1 cellular context compared by ENCODE assay signal in the genomic region with DNA sequence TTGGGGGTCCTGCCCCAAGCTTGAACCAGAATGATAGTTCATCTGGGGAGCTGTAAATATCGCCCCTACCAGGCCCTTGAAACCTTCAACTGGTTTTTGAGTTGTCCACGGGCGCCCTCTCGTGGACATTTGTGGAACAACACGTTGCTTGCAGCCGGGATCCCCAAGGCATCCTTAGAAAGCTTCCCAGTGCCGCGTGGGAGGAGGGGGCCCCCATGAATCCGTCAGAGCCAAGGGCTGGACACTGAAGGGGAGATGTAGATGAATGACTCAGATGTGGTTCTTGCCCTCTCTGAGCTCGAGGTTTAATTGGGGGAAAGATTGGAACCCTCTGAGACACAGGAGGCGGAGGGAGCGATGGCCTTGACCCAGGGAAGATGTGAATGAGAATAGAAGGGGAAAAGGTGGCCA.
TF ChIP-seq lines count a peak whose summit lies in the region.

No MANE protein-coding gene starts in this region.

TF ChIP-seq in HepG2, 621 proteins besides CTCF, POLR2A, EP300 and RAD21 (continued from another document):
- TF ChIP-seq, protein P1, sequence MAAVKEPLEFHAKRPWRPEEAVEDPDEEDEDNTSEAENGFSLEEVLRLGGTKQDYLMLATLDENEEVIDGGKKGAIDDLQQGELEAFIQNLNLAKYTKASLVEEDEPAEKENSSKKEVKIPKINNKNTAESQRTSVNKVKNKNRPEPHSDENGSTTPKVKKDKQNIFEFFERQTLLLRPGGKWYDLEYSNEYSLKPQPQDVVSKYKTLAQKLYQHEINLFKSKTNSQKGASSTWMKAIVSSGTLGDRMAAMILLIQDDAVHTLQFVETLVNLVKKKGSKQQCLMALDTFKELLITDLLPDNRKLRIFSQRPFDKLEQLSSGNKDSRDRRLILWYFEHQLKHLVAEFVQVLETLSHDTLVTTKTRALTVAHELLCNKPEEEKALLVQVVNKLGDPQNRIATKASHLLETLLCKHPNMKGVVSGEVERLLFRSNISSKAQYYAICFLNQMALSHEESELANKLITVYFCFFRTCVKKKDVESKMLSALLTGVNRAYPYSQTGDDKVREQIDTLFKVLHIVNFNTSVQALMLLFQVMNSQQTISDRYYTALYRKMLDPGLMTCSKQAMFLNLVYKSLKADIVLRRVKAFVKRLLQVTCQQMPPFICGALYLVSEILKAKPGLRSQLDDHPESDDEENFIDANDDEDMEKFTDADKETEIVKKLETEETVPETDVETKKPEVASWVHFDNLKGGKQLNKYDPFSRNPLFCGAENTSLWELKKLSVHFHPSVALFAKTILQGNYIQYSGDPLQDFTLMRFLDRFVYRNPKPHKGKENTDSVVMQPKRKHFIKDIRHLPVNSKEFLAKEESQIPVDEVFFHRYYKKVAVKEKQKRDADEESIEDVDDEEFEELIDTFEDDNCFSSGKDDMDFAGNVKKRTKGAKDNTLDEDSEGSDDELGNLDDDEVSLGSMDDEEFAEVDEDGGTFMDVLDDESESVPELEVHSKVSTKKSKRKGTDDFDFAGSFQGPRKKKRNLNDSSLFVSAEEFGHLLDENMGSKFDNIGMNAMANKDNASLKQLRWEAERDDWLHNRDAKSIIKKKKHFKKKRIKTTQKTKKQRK (IDR thresholded peaks at IDR 0.05; ENCODE audit: low read length): no peak
- TF ChIP-seq SMC3 (IDR thresholded peaks at IDR 0.05; ENCODE audit: low read length) (peak; percentile 86), ZBTB3 (CRISPR knock-in tag; IDR thresholded peaks at IDR 0.05; ENCODE audit: borderline replicate concordance, low read depth) (no peak), ZNF33A (CRISPR knock-in tag; IDR thresholded peaks at IDR 0.05; ENCODE audit: borderline replicate concordance) (0 out of 2 replicates have a peak, but pooled peaks have one; percentile 51), FOXA1 (IDR thresholded peaks at IDR 0.05) (no peak), FOXA1 (CRISPR knock-in tag; IDR thresholded peaks at IDR 0.05) (no peak), ZNF160 (CRISPR knock-in tag; IDR thresholded peaks at IDR 0.05) (no peak), TCF12 (IDR thresholded peaks at IDR 0.05) (no peak), TCF12 (CRISPR knock-in tag; IDR thresholded peaks at IDR 0.05) (no peak), NCOA5 (CRISPR knock-in tag; IDR thresholded peaks at IDR 0.05) (no peak), HMG20B (CRISPR knock-in tag; conservative IDR thresholded peaks at IDR 0.05) (no peak), ATF7-NPFF (CRISPR knock-in tag; IDR thresholded peaks at IDR 0.05; ENCODE audit: low read depth) (0 out of 2 replicates have a peak, but pooled peaks have one; percentile 28), KLF9 (CRISPR knock-in tag; IDR thresholded peaks at IDR 0.05; ENCODE audit: low read depth) (no peak), ZNF263 (CRISPR knock-in tag; IDR thresholded peaks at IDR 0.05) (no peak), YEATS2 (CRISPR knock-in tag; IDR thresholded peaks at IDR 0.05; ENCODE audit: borderline replicate concordance) (0 out of 2 replicates have a peak, but pooled peaks have one; percentile 31), ZNF563 (CRISPR knock-in tag; IDR thresholded peaks at IDR 0.05) (no peak), ZNF792 (CRISPR knock-in tag; IDR thresholded peaks at IDR 0.05) (no peak), PHB2 (IDR thresholded peaks at IDR 0.05; ENCODE audit: partially characterized antibody) (no peak), RXRA (CRISPR knock-in tag; IDR thresholded peaks at IDR 0.05) (no peak), BCL6 (CRISPR knock-in tag; IDR thresholded peaks at IDR 0.05) (peak; percentile 37; the same call in 1 of the 2 replicates)
- TF ChIP-seq, protein P2, sequence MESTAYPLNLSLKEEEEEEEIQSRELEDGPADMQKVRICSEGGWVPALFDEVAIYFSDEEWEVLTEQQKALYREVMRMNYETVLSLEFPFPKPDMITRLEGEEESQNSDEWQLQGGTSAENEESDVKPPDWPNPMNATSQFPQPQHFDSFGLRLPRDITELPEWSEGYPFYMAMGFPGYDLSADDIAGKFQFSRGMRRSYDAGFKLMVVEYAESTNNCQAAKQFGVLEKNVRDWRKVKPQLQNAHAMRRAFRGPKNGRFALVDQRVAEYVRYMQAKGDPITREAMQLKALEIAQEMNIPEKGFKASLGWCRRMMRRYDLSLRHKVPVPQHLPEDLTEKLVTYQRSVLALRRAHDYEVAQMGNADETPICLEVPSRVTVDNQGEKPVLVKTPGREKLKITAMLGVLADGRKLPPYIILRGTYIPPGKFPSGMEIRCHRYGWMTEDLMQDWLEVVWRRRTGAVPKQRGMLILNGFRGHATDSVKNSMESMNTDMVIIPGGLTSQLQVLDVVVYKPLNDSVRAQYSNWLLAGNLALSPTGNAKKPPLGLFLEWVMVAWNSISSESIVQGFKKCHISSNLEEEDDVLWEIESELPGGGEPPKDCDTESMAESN (CRISPR knock-in tag; conservative IDR thresholded peaks at IDR 0.05): no peak
- TF ChIP-seq, protein P3, sequence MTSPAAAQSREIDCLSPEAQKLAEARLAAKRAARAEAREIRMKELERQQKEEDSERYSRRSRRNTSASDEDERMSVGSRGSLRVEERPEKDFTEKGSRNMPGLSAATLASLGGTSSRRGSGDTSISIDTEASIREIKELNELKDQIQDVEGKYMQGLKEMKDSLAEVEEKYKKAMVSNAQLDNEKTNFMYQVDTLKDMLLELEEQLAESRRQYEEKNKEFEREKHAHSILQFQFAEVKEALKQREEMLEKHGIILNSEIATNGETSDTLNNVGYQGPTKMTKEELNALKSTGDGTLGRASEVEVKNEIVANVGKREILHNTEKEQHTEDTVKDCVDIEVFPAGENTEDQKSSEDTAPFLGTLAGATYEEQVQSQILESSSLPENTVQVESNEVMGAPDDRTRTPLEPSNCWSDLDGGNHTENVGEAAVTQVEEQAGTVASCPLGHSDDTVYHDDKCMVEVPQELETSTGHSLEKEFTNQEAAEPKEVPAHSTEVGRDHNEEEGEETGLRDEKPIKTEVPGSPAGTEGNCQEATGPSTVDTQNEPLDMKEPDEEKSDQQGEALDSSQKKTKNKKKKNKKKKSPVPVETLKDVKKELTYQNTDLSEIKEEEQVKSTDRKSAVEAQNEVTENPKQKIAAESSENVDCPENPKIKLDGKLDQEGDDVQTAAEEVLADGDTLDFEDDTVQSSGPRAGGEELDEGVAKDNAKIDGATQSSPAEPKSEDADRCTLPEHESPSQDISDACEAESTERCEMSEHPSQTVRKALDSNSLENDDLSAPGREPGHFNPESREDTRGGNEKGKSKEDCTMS (CRISPR knock-in tag; conservative IDR thresholded peaks at IDR 0.05): no peak
- TF ChIP-seq, protein P4, sequence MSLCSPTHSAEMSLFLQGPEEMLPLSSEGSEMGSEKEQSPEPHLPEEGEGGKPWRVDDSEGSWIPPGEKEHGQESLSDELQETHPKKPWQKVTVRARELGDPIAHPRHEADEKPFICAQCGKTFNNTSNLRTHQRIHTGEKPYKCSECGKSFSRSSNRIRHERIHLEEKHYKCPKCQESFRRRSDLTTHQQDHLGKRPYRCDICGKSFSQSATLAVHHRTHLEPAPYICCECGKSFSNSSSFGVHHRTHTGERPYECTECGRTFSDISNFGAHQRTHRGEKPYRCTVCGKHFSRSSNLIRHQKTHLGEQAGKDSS (CRISPR knock-in tag; IDR thresholded peaks at IDR 0.05; ENCODE audit: borderline replicate concordance, low read depth): no peak
- TF ChIP-seq, protein P5, sequence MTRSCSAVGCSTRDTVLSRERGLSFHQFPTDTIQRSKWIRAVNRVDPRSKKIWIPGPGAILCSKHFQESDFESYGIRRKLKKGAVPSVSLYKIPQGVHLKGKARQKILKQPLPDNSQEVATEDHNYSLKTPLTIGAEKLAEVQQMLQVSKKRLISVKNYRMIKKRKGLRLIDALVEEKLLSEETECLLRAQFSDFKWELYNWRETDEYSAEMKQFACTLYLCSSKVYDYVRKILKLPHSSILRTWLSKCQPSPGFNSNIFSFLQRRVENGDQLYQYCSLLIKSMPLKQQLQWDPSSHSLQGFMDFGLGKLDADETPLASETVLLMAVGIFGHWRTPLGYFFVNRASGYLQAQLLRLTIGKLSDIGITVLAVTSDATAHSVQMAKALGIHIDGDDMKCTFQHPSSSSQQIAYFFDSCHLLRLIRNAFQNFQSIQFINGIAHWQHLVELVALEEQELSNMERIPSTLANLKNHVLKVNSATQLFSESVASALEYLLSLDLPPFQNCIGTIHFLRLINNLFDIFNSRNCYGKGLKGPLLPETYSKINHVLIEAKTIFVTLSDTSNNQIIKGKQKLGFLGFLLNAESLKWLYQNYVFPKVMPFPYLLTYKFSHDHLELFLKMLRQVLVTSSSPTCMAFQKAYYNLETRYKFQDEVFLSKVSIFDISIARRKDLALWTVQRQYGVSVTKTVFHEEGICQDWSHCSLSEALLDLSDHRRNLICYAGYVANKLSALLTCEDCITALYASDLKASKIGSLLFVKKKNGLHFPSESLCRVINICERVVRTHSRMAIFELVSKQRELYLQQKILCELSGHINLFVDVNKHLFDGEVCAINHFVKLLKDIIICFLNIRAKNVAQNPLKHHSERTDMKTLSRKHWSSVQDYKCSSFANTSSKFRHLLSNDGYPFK (CRISPR knock-in tag; IDR thresholded peaks at IDR 0.05; ENCODE audit: borderline replicate concordance): no peak
- TF ChIP-seq, protein P6, sequence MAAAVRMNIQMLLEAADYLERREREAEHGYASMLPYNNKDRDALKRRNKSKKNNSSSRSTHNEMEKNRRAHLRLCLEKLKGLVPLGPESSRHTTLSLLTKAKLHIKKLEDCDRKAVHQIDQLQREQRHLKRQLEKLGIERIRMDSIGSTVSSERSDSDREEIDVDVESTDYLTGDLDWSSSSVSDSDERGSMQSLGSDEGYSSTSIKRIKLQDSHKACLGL (CRISPR knock-in tag; IDR thresholded peaks at IDR 0.05): no peak
TF ChIP-seq in HepG2: peak in this region for 15.
